ENCODE assay signal across 9 cellular contexts in genomic region chr1:94325379-94326302, GRCh38.
DNase-seq lines count a peak whose midpoint lies in the region; TF ChIP-seq lines count a peak whose summit lies in the region.
"Had no signal": no experiment of that assay in that cellular context is flagged by ENCODE, and none has a peak within 500 bp of the region (broad histone marks: within the 10 kb centered on the region; RNA-seq: fewer than 3 reads in every experiment).

No MANE protein-coding gene starts in this region.

- TF ChIP-seq CTCF in AG04450 (IDR thresholded peaks at IDR 0.05; ENCODE audit: low read depth, low read length) (no peak), choroid plexus epithelial cell (conservative IDR thresholded peaks at IDR 0.05; ENCODE audit: low read depth, low read length) (no peak)

- WGBS in mesodermal cell (ENCODE audit: insufficient coverage in 2 of 2), 2 experiments, result 71 to 100% methylated on average over 1 of the region's 5 CpGs

- CTCF ChIA-PET in AG04450 (lab: Charles Lee), result interaction anchor here (1.1 to 3.9 kb wide), 3 partner anchors 10 to 300 kb away, joined by 3 to 18 read pairs (median 8); no protein-coding TSS in a partner anchor

- H3K27me3 Mint-ChIP-seq in activated CD4-positive, alpha-beta T cell treated with anti-CD3 and anti-CD28 coated beads, Interleukin-2, amount 10 ng/mL, durations not matched to agents 24 days and 14 days, result peaks cover 35% of the 10 kb centered on the region

- peak; percentile 94 for DNase-seq in AG04450 (ENCODE audit: low read depth, low spot score)
- peak; percentile 57 for DNase-seq in NCI-H1694 (lab: John Stamatoyannopoulos, UW)
- peak; percentile 99 for DNase-seq in choroid plexus epithelial cell (ENCODE audit: low read depth)
- no peak for DNase-seq in NCI-H1436 treated with DMSO at 0.1 percent for 48 hours (lab: John Stamatoyannopoulos, UW)
- DNase-seq in superior temporal gyrus (ENCODE audit: extremely low spot score), result no peak
- DNase-seq in activated CD4-positive, alpha-beta T cell treated with anti-CD3 and anti-CD28 coated beads, Interleukin-2, amount 10 ng/mL, durations not matched to agents 24 days and 14 days, result no peak
- no peak for DNase-seq in NCI-H1417 treated with DMSO at 0.1 percent for 48 hours (lab: John Stamatoyannopoulos, UW)
- DNase-seq: NK-92 treated with Interleukin-12 subunit alpha and Interleukin-12 subunit beta, amount 100 ng/mL, for 24 hours had no signal

- peaks cover 62% of the 10 kb centered on the region for H3K4me1 ChIP-seq in mesodermal cell (ENCODE audit: control insufficient read depth, insufficient read depth, low read length, poor library complexity, severe bottlenecking)

- H3K4me1 Mint-ChIP-seq in activated CD4-positive, alpha-beta T cell treated with anti-CD3 and anti-CD28 coated beads, Interleukin-2, amount 10 ng/mL, durations not matched to agents 24 days and 14 days, result peaks cover 5% of the 10 kb centered on the region

- no peak overlapping the region for H3K27ac Mint-ChIP-seq in activated CD4-positive, alpha-beta T cell treated with anti-CD3 and anti-CD28 coated beads, Interleukin-2, amount 10 ng/mL, durations not matched to agents 24 days and 14 days

- H3K27ac ChIP-seq in AG04450 (ENCODE audit: low read depth, low read length), result peak overlapping the region; percentile 78
- H3K27ac ChIP-seq in mesodermal cell (ENCODE audit: low read depth, low read length, severe bottlenecking), result peak overlapping the region; percentile 94

- no peaks in the 10 kb centered on the region for H3K27me3 ChIP-seq in AG04450 (ENCODE audit: control insufficient read depth, insufficient read depth, low read length)

- no peaks in the 10 kb centered on the region for H3K9me3 ChIP-seq in AG04450 (ENCODE audit: control insufficient read depth, insufficient read depth, low read length)
- H3K9me3 ChIP-seq in mesodermal cell (ENCODE audit: control insufficient read depth, low read length), result no peaks in the 10 kb centered on the region

- H3K4me3 Mint-ChIP-seq in activated CD4-positive, alpha-beta T cell treated with anti-CD3 and anti-CD28 coated beads, Interleukin-2, amount 10 ng/mL, durations not matched to agents 24 days and 14 days, result no peak overlapping the region

- no peaks in the 10 kb centered on the region for H3K36me3 Mint-ChIP-seq in activated CD4-positive, alpha-beta T cell treated with anti-CD3 and anti-CD28 coated beads, Interleukin-2, amount 10 ng/mL, durations not matched to agents 24 days and 14 days (ENCODE audit: low read depth)

- H3K4me3 ChIP-seq in AG04450 (ENCODE audit: low read depth, low read length) (no peak overlapping the region), choroid plexus epithelial cell (ENCODE audit: low read depth, low read length) (no peak overlapping the region), mesodermal cell (ENCODE audit: extremely low read depth, insufficient read depth, low read length, poor library complexity, severe bottlenecking) (no peak overlapping the region)

- H3K36me3 ChIP-seq in mesodermal cell (ENCODE audit: control insufficient read depth, insufficient read depth, low read length), result no peaks in the 10 kb centered on the region

- no peaks in the 10 kb centered on the region for H3K9me3 Mint-ChIP-seq in activated CD4-positive, alpha-beta T cell treated with anti-CD3 and anti-CD28 coated beads, Interleukin-2, amount 10 ng/mL, durations not matched to agents 24 days and 14 days

- POLR2A ChIA-PET in AG04450 (lab: Yijun Ruan, JAX), result interaction anchor here (0.9 to 1.7 kb wide), 5 partner anchors 8 to 289 kb away, joined by 3 to 5 read pairs (median 3); no protein-coding TSS in a partner anchor

- intact Hi-C loops in activated CD4-positive, alpha-beta T cell treated with anti-CD3 and anti-CD28 coated beads, Interleukin-2, amount 10 ng/mL, durations not matched to agents 24 days and 14 days (cut with micrococcal nuclease), result no loop called here

Comparison
In these comparisons a context has a peak if more than half of its experiments do, and no peak if none do; other contexts are left out.
1. DNase-seq: peak in AG04450 (single experiment), NCI-H1694 (single experiment) and choroid plexus epithelial cell (single experiment); none in NCI-H1436 treated with DMSO at 0.1 percent for 48 hours (single experiment), superior temporal gyrus (single experiment), activated CD4-positive, alpha-beta T cell treated with anti-CD3 and anti-CD28 coated beads, Interleukin-2, amount 10 ng/mL, durations not matched to agents 24 days and 14 days (single experiment) and NCI-H1417 treated with DMSO at 0.1 percent for 48 hours (single experiment).